Comparison of ENCODE assay signal across 8 cellular contexts in the genomic region with DNA sequence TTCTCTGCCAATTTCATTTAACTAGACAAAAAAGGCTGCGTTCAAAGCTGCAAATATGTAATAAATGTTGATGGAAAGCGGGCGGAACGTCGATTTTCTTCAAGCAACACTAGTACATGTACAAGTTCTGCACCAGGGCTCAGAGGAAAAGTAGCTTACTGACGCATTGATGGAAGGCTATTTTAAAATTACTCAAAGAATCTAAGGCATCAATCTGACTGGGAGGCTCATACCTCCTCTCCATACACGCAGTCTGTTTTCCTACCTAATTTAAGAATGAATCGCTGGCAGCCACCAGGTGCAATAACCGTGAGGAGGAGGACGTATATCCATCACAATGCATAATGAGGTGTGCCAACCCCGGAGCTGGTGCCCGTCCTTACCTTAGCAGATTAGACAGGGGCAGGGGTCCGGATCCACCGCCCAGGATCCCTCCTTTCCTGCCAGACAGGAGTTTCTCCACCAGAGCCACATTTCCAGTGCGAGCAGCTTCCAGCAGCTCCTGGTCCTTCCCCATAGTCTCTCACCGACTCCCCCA. TPM values are rescaled to one million over a fixed set of nuclear protein-coding genes. Genes with fewer than 3 reads are reported as not detected.
DNase-seq lines count a peak whose midpoint lies in the region; ATAC-seq and TF ChIP-seq lines count a peak whose summit lies in the region.

No MANE protein-coding gene starts in this region.

- no peak for TF ChIP-seq CTCF in GM06990 (IDR thresholded peaks at IDR 0.05; ENCODE audit: insufficient read depth, low read length, poor library complexity, severe bottlenecking)
- no peak for TF ChIP-seq CTCF in epithelial cell of esophagus (IDR thresholded peaks at IDR 0.05; ENCODE audit: insufficient read depth, low read depth, low read length, missing control alignments)
- no peak for TF ChIP-seq CTCF in omental fat pad (IDR thresholded peaks at IDR 0.05)
- no peak for TF ChIP-seq CTCF in BE2C (IDR thresholded peaks at IDR 0.05; ENCODE audit: low read depth, low read length)

- peaks cover 5% of the 10 kb centered on the region for H3K27me3 ChIP-seq in GM06990 (replicated peaks; ENCODE audit: control insufficient read depth, insufficient read depth, low read length)
- H3K27me3 ChIP-seq in BE2C, result peaks cover 46% of the 10 kb centered on the region

- peak; percentile 2 for DNase-seq in GM06990 (ENCODE audit: extremely low read depth, insufficient read length)
- peak; percentile 24 for DNase-seq in NCI-H748 treated with DMSO at 0.1 percent for 48 hours (lab: John Stamatoyannopoulos, UW)
- DNase-seq in epithelial cell of esophagus (ENCODE audit: low read depth), result peak; percentile 0
- DNase-seq in omental fat pad (ENCODE audit: low spot score), result no peak
- DNase-seq in effector CD4-positive, alpha-beta T cell, result no peak
- DNase-seq in BE2C, result no peak
- DNase-seq in NCI-H2196 treated with DMSO at 0.1 percent for 48 hours (lab: John Stamatoyannopoulos, UW; ENCODE audit: unreplicated experiment), result no peak

- no peaks in the 10 kb centered on the region for H3K9me3 ChIP-seq in BE2C

- H3K4me1 ChIP-seq in BE2C, result peaks cover 6% of the 10 kb centered on the region; the same call in 1 of the 2 replicates

- ATAC-seq in omental fat pad (ENCODE audit: low FRiP score) (peak; percentile 18), GM19324 (IDR thresholded peaks at IDR 0.05; ENCODE audit: low FRiP score, unreplicated experiment) (no peak)

- H3K4me3 ChIP-seq in GM06990 (replicated peaks; ENCODE audit: low read depth, low read length) (no peak overlapping the region), epithelial cell of esophagus (ENCODE audit: low read length) (no peak overlapping the region), BE2C (ENCODE audit: low read depth, low read length) (no peak overlapping the region)

- H3K36me3 ChIP-seq in GM06990 (ENCODE audit: control insufficient read depth, insufficient read depth, low read length) (no peaks in the 10 kb centered on the region), BE2C (no peaks in the 10 kb centered on the region)

RNA-seq across cellular contexts. Expression of gene ANKS1B, which starts 0.9 kb away (rescaled TPM):
- 10 to 100 TPM in 1 of 4 donors, 1 to 10 TPM in 3; 5.5 to 26.4 (median 7.6) TPM for total RNA-seq in omental fat pad
- polyA plus RNA-seq in BE2C (2012; ENCODE audit: insufficient read depth, insufficient read length, low read depth), result 0.25 TPM

Comparison
In these comparisons a context has a peak if more than half of its experiments do, and no peak if none do; other contexts are left out.
1. DNase-seq: peak in GM06990 (single experiment), NCI-H748 treated with DMSO at 0.1 percent for 48 hours (single experiment) and epithelial cell of esophagus (single experiment); none in omental fat pad (single experiment), effector CD4-positive, alpha-beta T cell (single experiment), BE2C (single experiment) and NCI-H2196 treated with DMSO at 0.1 percent for 48 hours (single experiment).